19 cellular contexts compared by ENCODE assay signal in genomic region chr7:137276194-137276593, GRCh38.
DNase-seq lines count a peak whose midpoint lies in the region; TF ChIP-seq lines count a peak whose summit lies in the region.
"Had no signal": no experiment of that assay in that cellular context is flagged by ENCODE, and none has a peak within 500 bp of the region (broad histone marks: within the 10 kb centered on the region; RNA-seq: fewer than 3 reads in every experiment).

No MANE protein-coding gene starts in this region.

- H3K4me3 ChIP-seq in dorsolateral prefrontal cortex (peak overlapping the region in 45 of 59 donors; percentile 1 to 59 (median 30)), breast epithelium (no peak overlapping the region)

- H3K27me3 ChIP-seq in dorsolateral prefrontal cortex (no peaks in the 10 kb centered on the region), breast epithelium (no peaks in the 10 kb centered on the region)
- H3K27me3 ChIP-seq: BE2C had no signal

- no peaks in the 10 kb centered on the region for H3K36me3 ChIP-seq in breast epithelium
- H3K36me3 ChIP-seq: BE2C had no signal

- H3K9me3 ChIP-seq in breast epithelium: no peaks in the 10 kb centered on the region
- H3K9me3 ChIP-seq: BE2C had no signal

- DNase-seq in Ammon's horn (ENCODE audit: low spot score): peak; percentile 47
- DNase-seq in dorsolateral prefrontal cortex: no peak
- peak; percentile 49 for DNase-seq in medulla oblongata (ENCODE audit: extremely low spot score)
- DNase-seq in pons (ENCODE audit: low spot score): peak; percentile 79
- no peak for DNase-seq in NCI-H1417 (lab: John Stamatoyannopoulos, UW)
- no peak for DNase-seq in breast epithelium (ENCODE audit: low spot score in 2 of 2)
- no peak for DNase-seq in DMS53 (lab: John Stamatoyannopoulos, UW)
- no peak for DNase-seq in epidermal melanocyte (ENCODE audit: insufficient read length, low spot score)
- DNase-seq: 8988T; ACHN; BE2C; CD8-positive, alpha-beta T cell; COR-L47; DMS153; DND-41; GDM1; GOT3; H9 had no signal

- TF ChIP-seq CTCF in dorsolateral prefrontal cortex (IDR thresholded peaks at IDR 0.05 in 54 of 56, conservative IDR thresholded peaks at IDR 0.05 in 2 of 56; ENCODE audit: low read depth in 1 of 56, partially characterized antibody in 56 of 56) (peak in 1 of 56 donors; percentile 10), breast epithelium (IDR thresholded peaks at IDR 0.05) (no peak)

- intact Hi-C loops in dorsolateral prefrontal cortex (cut with DNase I) (no loop called here), breast epithelium (cut with DNase I; ENCODE audit: low total_unique reads) (no loop called here)

- H3K27ac ChIP-seq in dorsolateral prefrontal cortex (peak overlapping the region in 47 of 59 donors; percentile 0 to 84 (median 58)), breast epithelium (no peak overlapping the region)
- H3K27ac ChIP-seq: C4-2B had no signal

- H3K4me1 ChIP-seq in breast epithelium: no peaks in the 10 kb centered on the region
- H3K4me1 ChIP-seq: BE2C had no signal

- no peak for TF ChIP-seq POLR2A in breast epithelium (IDR thresholded peaks at IDR 0.05)

Comparison
In these comparisons a context has a peak if more than half of its experiments do, and no peak if none do; other contexts are left out.
1. DNase-seq: peak in Ammon's horn (single experiment), medulla oblongata (single experiment) and pons (single experiment); none in dorsolateral prefrontal cortex (0 of 10), NCI-H1417 (0 of 3), breast epithelium (0 of 2), DMS53 (single experiment) and epidermal melanocyte (single experiment).
2. H3K27ac ChIP-seq: peak in dorsolateral prefrontal cortex (47 of 59); none in breast epithelium (0 of 2).
3. H3K4me3 ChIP-seq: peak in dorsolateral prefrontal cortex (45 of 59); none in breast epithelium (0 of 3).